ENCODE assay signal across 9 cellular contexts in genomic region chr19:35120492-35120891, GRCh38. TPM values are rescaled to one million over a fixed set of nuclear protein-coding genes. Genes with fewer than 3 reads are reported as not detected.
A peak's percentile ranks its signal among the peaks of the same experiment; 100 is the strongest.
DNase-seq lines count a peak whose midpoint lies in the region; ATAC-seq and TF ChIP-seq lines count a peak whose summit lies in the region.
"Had no signal": no experiment of that assay in that cellular context is flagged by ENCODE, and none has a peak within 500 bp of the region (broad histone marks: within the 10 kb centered on the region; RNA-seq: fewer than 3 reads in every experiment).

No MANE protein-coding gene starts in this region.

- CTCF ChIA-PET in AG04449 (lab: Yijun Ruan, JAX): interaction anchor here (1.1 to 6.9 kb wide), 5 partner anchors 10 to 76 kb away, joined by 3 to 78 read pairs (median 5); partner anchors contain the start of genes FXYD1, FXYD5 and LGI4

- H4K91ac ChIP-seq in mesenchymal stem cell (ENCODE audit: low read length): no peak overlapping the region

- H3K9ac ChIP-seq in mesenchymal stem cell (ENCODE audit: low read length): peak overlapping the region; percentile 85

- no peak overlapping the region for H2AFZ ChIP-seq in mesenchymal stem cell (ENCODE audit: low read depth, low read length)

- DNase-seq in AG04449 (ENCODE audit: low read depth, low spot score): peak; percentile 36
- peak; percentile 16 for DNase-seq in amniotic epithelial cell (ENCODE audit: low read depth)
- no peak for DNase-seq in mesenchymal stem cell
- DNase-seq in SK-N-DZ (ENCODE audit: low spot score): no peak
- DNase-seq in right atrium auricular region (ENCODE audit: low spot score): no peak
- DNase-seq: brain microvascular endothelial cell had no signal

- H3K27ac ChIP-seq in mesenchymal stem cell (ENCODE audit: low read length, poor library complexity, severe bottlenecking) (no peak overlapping the region), right atrium auricular region (peak overlapping the region in 1 of 2 donors; percentile 35)
- H3K27ac ChIP-seq: brain microvascular endothelial cell had no signal

- TF ChIP-seq EP300 in Ishikawa (IDR thresholded peaks at IDR 0.05; ENCODE audit: borderline replicate concordance): no peak

- H2BK5ac ChIP-seq in mesenchymal stem cell (ENCODE audit: low read depth, low read length, poor library complexity, severe bottlenecking): no peak overlapping the region

- POLR2A ChIA-PET in AG04449 (lab: Yijun Ruan, JAX): no interaction called here

- H4K8ac ChIP-seq in mesenchymal stem cell (ENCODE audit: low read length): no peak overlapping the region

- no peak overlapping the region for H3K18ac ChIP-seq in mesenchymal stem cell (ENCODE audit: low read depth in 1 of 2, low read length in 2 of 2)

- ATAC-seq in HG03175 (IDR thresholded peaks at IDR 0.05; ENCODE audit: unreplicated experiment): no peak
- ATAC-seq in GM21786 (IDR thresholded peaks at IDR 0.05; ENCODE audit: unreplicated experiment): no peak

- H3K4me2 ChIP-seq in mesenchymal stem cell (ENCODE audit: low read length, poor library complexity, severe bottlenecking): no peak overlapping the region

- no peaks in the 10 kb centered on the region for H3K79me1 ChIP-seq in mesenchymal stem cell (replicated peaks; ENCODE audit: low read length, poor library complexity, severe bottlenecking)

- no peak for TF ChIP-seq RAD21 in Ishikawa (IDR thresholded peaks at IDR 0.05; ENCODE audit: low read depth)

- H3K36me3 ChIP-seq in mesenchymal stem cell (ENCODE audit: control insufficient read depth in 1 of 2, insufficient read depth in 2 of 2, low read depth in 1 of 2, low read length in 2 of 2): no peaks in the 10 kb centered on the region
- H3K36me3 ChIP-seq in right atrium auricular region: no peaks in the 10 kb centered on the region
- H3K36me3 ChIP-seq: brain microvascular endothelial cell had no signal

- H3K4me1 ChIP-seq in mesenchymal stem cell (ENCODE audit: control insufficient read depth, insufficient read depth, low read depth, low read length) (peaks cover 3% of the 10 kb centered on the region), right atrium auricular region (peaks cover 0 to 30% of the 10 kb centered on the region in 2 donors)

- no peak overlapping the region for H2BK12ac ChIP-seq in mesenchymal stem cell (ENCODE audit: low read length in 2 of 2)

- H2AK5ac ChIP-seq in mesenchymal stem cell (ENCODE audit: low read length, severe bottlenecking): no peak overlapping the region

- no peak for TF ChIP-seq CTCF in AG04449 (IDR thresholded peaks at IDR 0.05; ENCODE audit: insufficient read depth, low read length, missing control alignments)
- TF ChIP-seq CTCF in right atrium auricular region (IDR thresholded peaks at IDR 0.05): no peak

- no peak overlapping the region for H2BK120ac ChIP-seq in mesenchymal stem cell (ENCODE audit: low read depth, low read length)

- H3K23ac ChIP-seq in mesenchymal stem cell (ENCODE audit: low read length in 2 of 2): no peak overlapping the region

- H3K27me3 ChIP-seq in mesenchymal stem cell (ENCODE audit: control insufficient read depth in 1 of 2, insufficient read depth in 1 of 2, low read length in 2 of 2) (peaks cover 5 to 12% of the 10 kb centered on the region in 2 experiments), right atrium auricular region (no peaks in the 10 kb centered on the region)
- H3K27me3 ChIP-seq: brain microvascular endothelial cell had no signal

- no peaks in the 10 kb centered on the region for H3K9me3 ChIP-seq in mesenchymal stem cell (ENCODE audit: control insufficient read depth, low read length)
- H3K9me3 ChIP-seq in right atrium auricular region: no peaks in the 10 kb centered on the region

- no peak overlapping the region for H2BK15ac ChIP-seq in mesenchymal stem cell (ENCODE audit: low read depth, poor library complexity, severe bottlenecking)

- H3K14ac ChIP-seq in mesenchymal stem cell (ENCODE audit: low read length in 2 of 2): no peak overlapping the region

- no peak overlapping the region for H3K4ac ChIP-seq in mesenchymal stem cell (ENCODE audit: low read depth in 1 of 2, low read length in 2 of 2)

- H3K4me3 ChIP-seq in AG04449 (ENCODE audit: low read depth, low read length) (no peak overlapping the region), mesenchymal stem cell (ENCODE audit: insufficient read depth in 1 of 2, low read depth in 1 of 2, low read length in 2 of 2) (no peak overlapping the region), right atrium auricular region (no peak overlapping the region)

- 89% methylated on average over 7 of the region's 7 CpGs for WGBS in mesenchymal stem cell

TF ChIP-seq in Ishikawa, 13 proteins besides CTCF, POLR2A, EP300 and RAD21:
- no peak for TF ChIP-seq EGR1 (IDR thresholded peaks at IDR 0.05)
- TF ChIP-seq NFIC (IDR thresholded peaks at IDR 0.05): no peak
- no peak for TF ChIP-seq ZBTB7A (IDR thresholded peaks at IDR 0.05; ENCODE audit: low read depth)
- no peak for TF ChIP-seq TCF12 (IDR thresholded peaks at IDR 0.05; ENCODE audit: low read depth)
- TF ChIP-seq CREB1 (IDR thresholded peaks at IDR 0.05; ENCODE audit: low read depth): no peak
- no peak for TF ChIP-seq YY1 (IDR thresholded peaks at IDR 0.05; ENCODE audit: low read depth)
- no peak for TF ChIP-seq TAF1 (IDR thresholded peaks at IDR 0.05; ENCODE audit: low read depth)
- TF ChIP-seq USF1 (IDR thresholded peaks at IDR 0.05): peak; percentile 25; the same call in 1 of the 2 replicates
- no peak for TF ChIP-seq CEBPB (IDR thresholded peaks at IDR 0.05)
- TF ChIP-seq, protein P1, sequence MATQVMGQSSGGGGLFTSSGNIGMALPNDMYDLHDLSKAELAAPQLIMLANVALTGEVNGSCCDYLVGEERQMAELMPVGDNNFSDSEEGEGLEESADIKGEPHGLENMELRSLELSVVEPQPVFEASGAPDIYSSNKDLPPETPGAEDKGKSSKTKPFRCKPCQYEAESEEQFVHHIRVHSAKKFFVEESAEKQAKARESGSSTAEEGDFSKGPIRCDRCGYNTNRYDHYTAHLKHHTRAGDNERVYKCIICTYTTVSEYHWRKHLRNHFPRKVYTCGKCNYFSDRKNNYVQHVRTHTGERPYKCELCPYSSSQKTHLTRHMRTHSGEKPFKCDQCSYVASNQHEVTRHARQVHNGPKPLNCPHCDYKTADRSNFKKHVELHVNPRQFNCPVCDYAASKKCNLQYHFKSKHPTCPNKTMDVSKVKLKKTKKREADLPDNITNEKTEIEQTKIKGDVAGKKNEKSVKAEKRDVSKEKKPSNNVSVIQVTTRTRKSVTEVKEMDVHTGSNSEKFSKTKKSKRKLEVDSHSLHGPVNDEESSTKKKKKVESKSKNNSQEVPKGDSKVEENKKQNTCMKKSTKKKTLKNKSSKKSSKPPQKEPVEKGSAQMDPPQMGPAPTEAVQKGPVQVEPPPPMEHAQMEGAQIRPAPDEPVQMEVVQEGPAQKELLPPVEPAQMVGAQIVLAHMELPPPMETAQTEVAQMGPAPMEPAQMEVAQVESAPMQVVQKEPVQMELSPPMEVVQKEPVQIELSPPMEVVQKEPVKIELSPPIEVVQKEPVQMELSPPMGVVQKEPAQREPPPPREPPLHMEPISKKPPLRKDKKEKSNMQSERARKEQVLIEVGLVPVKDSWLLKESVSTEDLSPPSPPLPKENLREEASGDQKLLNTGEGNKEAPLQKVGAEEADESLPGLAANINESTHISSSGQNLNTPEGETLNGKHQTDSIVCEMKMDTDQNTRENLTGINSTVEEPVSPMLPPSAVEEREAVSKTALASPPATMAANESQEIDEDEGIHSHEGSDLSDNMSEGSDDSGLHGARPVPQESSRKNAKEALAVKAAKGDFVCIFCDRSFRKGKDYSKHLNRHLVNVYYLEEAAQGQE (IDR thresholded peaks at IDR 0.05; ENCODE audit: low read depth): no peak
- TF ChIP-seq TEAD4 (IDR thresholded peaks at IDR 0.05): no peak
- no peak for TF ChIP-seq FOXM1 (IDR thresholded peaks at IDR 0.05; ENCODE audit: borderline replicate concordance, low read depth)
- peak; percentile 40; the same call in 1 of the 2 replicates for TF ChIP-seq MAX (IDR thresholded peaks at IDR 0.05)

RNA-seq across cellular contexts. Expression of gene FXYD3, which starts 4.9 kb away (rescaled TPM):
- polyA plus RNA-seq in mesenchymal stem cell (2013, experiment 1 of 2): not detected
- polyA plus RNA-seq in mesenchymal stem cell (2013, experiment 2 of 2): not detected
- polyA plus RNA-seq in SK-N-DZ (2014; cell fraction: cytosol; rRNA removed): not detected in 2 replicates
- polyA plus RNA-seq in SK-N-DZ (2014; cell fraction: nucleus; rRNA removed): not detected in 2 replicates
- 1 to 10 TPM in 1 of 2 donors, under 1 TPM in 1; 0.98 to 1.6 TPM for total RNA-seq in right atrium auricular region

RNA-seq across cellular contexts. Expression of gene LGI4, which starts 14.4 kb away (rescaled TPM):
- polyA plus RNA-seq in mesenchymal stem cell (2013, experiment 1 of 2): 0.15 TPM
- polyA plus RNA-seq in mesenchymal stem cell (2013, experiment 2 of 2): 0.11 TPM
- not detected in 2 replicates for polyA plus RNA-seq in SK-N-DZ (2014; cell fraction: cytosol; rRNA removed)
- not detected in 2 replicates for polyA plus RNA-seq in SK-N-DZ (2014; cell fraction: nucleus; rRNA removed)
- 10 to 100 TPM; 10.9 to 42.5 TPM for total RNA-seq in right atrium auricular region

RNA-seq across cellular contexts. Expression of gene FXYD1, which starts 18.1 kb away (rescaled TPM):
- 0.33 TPM for polyA plus RNA-seq in mesenchymal stem cell (2013, experiment 1 of 2)
- 0.33 TPM for polyA plus RNA-seq in mesenchymal stem cell (2013, experiment 2 of 2)
- not detected in 2 replicates for polyA plus RNA-seq in SK-N-DZ (2014; cell fraction: cytosol; rRNA removed)
- polyA plus RNA-seq in SK-N-DZ (2014; cell fraction: nucleus; rRNA removed): not detected in 2 replicates
- total RNA-seq in right atrium auricular region: 100 to 1,000 TPM; 166 to 175 TPM

RNA-seq across cellular contexts. Expression of gene FXYD7, which starts 22.6 kb away (rescaled TPM):
- 0.07 TPM for polyA plus RNA-seq in mesenchymal stem cell (2013, experiment 1 of 2)
- not detected for polyA plus RNA-seq in mesenchymal stem cell (2013, experiment 2 of 2)
- not detected in 2 replicates for polyA plus RNA-seq in SK-N-DZ (2014; cell fraction: cytosol; rRNA removed)
- not detected in 2 replicates for polyA plus RNA-seq in SK-N-DZ (2014; cell fraction: nucleus; rRNA removed)
- not detected for total RNA-seq in right atrium auricular region

RNA-seq across cellular contexts. Expression of gene FXYD5, which starts 34.0 kb away (rescaled TPM):
- 248 TPM for polyA plus RNA-seq in mesenchymal stem cell (2013, experiment 1 of 2)
- 237 TPM for polyA plus RNA-seq in mesenchymal stem cell (2013, experiment 2 of 2)
- not detected in 2 replicates for polyA plus RNA-seq in SK-N-DZ (2014; cell fraction: cytosol; rRNA removed)
- not detected in 2 replicates for polyA plus RNA-seq in SK-N-DZ (2014; cell fraction: nucleus; rRNA removed)
- 10 to 100 TPM; 31.3 to 77.7 TPM for total RNA-seq in right atrium auricular region

Comparison
In these comparisons a context has a peak if more than half of its experiments do, and no peak if none do; other contexts are left out.
1. DNase-seq: peak in AG04449 (single experiment) and amniotic epithelial cell (single experiment); none in mesenchymal stem cell (single experiment), SK-N-DZ (single experiment) and right atrium auricular region (single experiment).